27 cellular contexts compared by ENCODE assay signal in genomic region chr5:106882035-106882434, GRCh38.
DNase-seq lines count a peak whose midpoint lies in the region; FAIRE-seq and TF ChIP-seq lines count a peak whose summit lies in the region.
"Had no signal": no experiment of that assay in that cellular context is flagged by ENCODE, and none has a peak within 500 bp of the region (broad histone marks: within the 10 kb centered on the region; RNA-seq: fewer than 3 reads in every experiment).

No MANE protein-coding gene starts in this region.

- CTCF ChIA-PET in RWPE1 (lab: Yijun Ruan, JAX): no interaction called here

- no peaks in the 10 kb centered on the region for H3K79me2 ChIP-seq in SU-DHL-6 (ENCODE audit: insufficient read depth, low read length)

- H3K9me2 ChIP-seq in SU-DHL-6 (replicated peaks; ENCODE audit: insufficient read depth, low read length): no peaks in the 10 kb centered on the region

- no peaks in the 10 kb centered on the region for H3K27me3 ChIP-seq in SU-DHL-6 (ENCODE audit: low read length)

- TF ChIP-seq CTCF in SU-DHL-6 (IDR thresholded peaks at IDR 0.05; ENCODE audit: insufficient read depth, low read length, poor library complexity, severe bottlenecking): no peak
- TF ChIP-seq CTCF in RWPE1 (conservative IDR thresholded peaks at IDR 0.05; ENCODE audit: low read depth): no peak

- H3K4me2 ChIP-seq in SU-DHL-6 (ENCODE audit: low read depth, low read length, poor library complexity, severe bottlenecking): no peak overlapping the region

- peak overlapping the region; percentile 40 for H2AFZ ChIP-seq in SU-DHL-6 (ENCODE audit: low read depth, low read length, severe bottlenecking)

- no peaks in the 10 kb centered on the region for H3K36me3 ChIP-seq in SU-DHL-6 (ENCODE audit: low read length)

- POLR2A ChIA-PET in RWPE1 (lab: Yijun Ruan, JAX; ENCODE audit: low non-redundant PET): no interaction called here

- H3K9ac ChIP-seq in SU-DHL-6 (ENCODE audit: low read length): no peak overlapping the region

- H3K9me3 ChIP-seq in SU-DHL-6 (ENCODE audit: insufficient read depth, low read length): peaks cover 6% of the 10 kb centered on the region; the same call in 1 of the 2 replicates

- no peaks in the 10 kb centered on the region for H4K20me1 ChIP-seq in SU-DHL-6 (ENCODE audit: low read depth, low read length)

- no peak overlapping the region for H3K4me3 ChIP-seq in SU-DHL-6 (ENCODE audit: insufficient read depth, low read length, poor library complexity, severe bottlenecking)

- no peak overlapping the region for H3K27ac ChIP-seq in SU-DHL-6 (ENCODE audit: low read depth, low read length)
- H3K27ac ChIP-seq in RWPE1: no peak overlapping the region

- DNase-seq in frontal cortex (ENCODE audit: low spot score in 2 of 2) (no peak), retina (no peak), GOT3 (lab: John Stamatoyannopoulos, UW) (no peak), RWPE1 (ENCODE audit: low spot score) (no peak)
- DNase-seq in stimulated activated CD4-positive, alpha-beta T cell treated with anti-CD3 and anti-CD28 coated beads, Interleukin-12 subunit alpha, Interleukin-12 subunit beta, amount 100 ng/mL, for 4 hours: no peak
- DNase-seq: C1 segment of cervical spinal cord; CD4-positive, alpha-beta memory T cell; COR-L47; DMS79; EL; GF-D8; H9; NCI-H1048; NCI-H1417; NCI-H1694 treated with DMSO at 0.1 percent for 48 hours; NCI-H2081; NCI-H2227 treated with DMSO at 0.1 percent for 48 hours; NCI-H510A; NCI-H69; SIG-M5; T-helper 1 cell had no signal

- H3F3A ChIP-seq in SU-DHL-6 (ENCODE audit: insufficient read depth): no peaks in the 10 kb centered on the region

- FAIRE-seq in A204.1 (lab: Jason Lieb, UNC) (peak; percentile 37), G401.6 (lab: Jason Lieb, UNC) (peak; percentile 15), frontal cortex (lab: Jason Lieb, UNC) (peak; percentile 59)
- FAIRE-seq: GM12891, GM19239, HTR-8/SVneo had no signal
